In the genomic region with DNA sequence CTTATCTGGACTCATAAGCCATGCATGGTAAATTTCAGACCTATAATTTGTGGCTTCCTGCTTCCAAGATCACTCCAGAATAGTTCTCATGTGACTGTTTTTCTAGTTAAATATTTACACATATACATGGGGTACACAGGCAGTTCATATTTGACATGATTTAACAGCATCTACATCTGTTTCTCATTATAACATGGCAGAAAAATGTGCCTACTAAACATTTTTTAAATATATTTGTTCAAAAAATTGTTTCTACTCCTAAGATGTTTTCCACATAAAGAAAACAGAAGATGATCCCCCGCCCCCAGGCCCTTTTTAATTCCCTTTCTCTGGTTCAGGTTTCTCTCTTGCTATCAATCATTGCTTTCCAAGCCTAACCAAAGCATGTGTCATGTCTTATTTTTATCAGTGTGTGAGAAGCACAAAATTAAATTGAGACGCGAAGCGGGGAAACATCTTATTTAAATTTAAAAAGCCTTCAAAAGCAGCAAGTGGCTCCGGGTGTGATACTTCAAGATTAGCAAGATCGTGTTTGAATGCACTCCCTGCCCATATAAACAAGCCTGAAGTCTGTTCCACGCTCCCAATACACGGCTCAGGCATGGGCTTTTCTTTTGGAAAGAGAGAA, we compare ENCODE assay signal across 9 cellular contexts. TPM values are rescaled to one million over a fixed set of nuclear protein-coding genes. Genes with fewer than 3 reads are reported as not detected.
DNase-seq lines count a peak whose midpoint lies in the region; ATAC-seq and TF ChIP-seq lines count a peak whose summit lies in the region.
"Had no signal": no experiment of that assay in that cellular context is flagged by ENCODE, and none has a peak within 500 bp of the region (broad histone marks: within the 10 kb centered on the region; RNA-seq: fewer than 3 reads in every experiment).

No MANE protein-coding gene starts in this region.

- H3K9me3 ChIP-seq in MG63, result no peaks in the 10 kb centered on the region
- no peaks in the 10 kb centered on the region for H3K9me3 ChIP-seq in thyroid gland

- DNase-seq in MG63, result no peak
- DNase-seq in fibroblast of gingiva (ENCODE audit: low read depth), result peak; percentile 82
- DNase-seq in thyroid gland, result no peak
- no peak for DNase-seq in activated T-cell treated with anti-CD3 and anti-CD28 coated beads for 4 hours
- DNase-seq in stimulated activated naive CD4-positive, alpha-beta T cell (lab: John Stamatoyannopoulos, UW), result no peak
- no peak for DNase-seq in stimulated activated CD4-positive, alpha-beta T cell treated with anti-CD3 and anti-CD28 coated beads, Interleukin-12 subunit alpha, Interleukin-12 subunit beta, amount 100 ng/mL, for 4 hours
- DNase-seq: activated CD8-positive, alpha-beta memory T cell treated with anti-CD3 and anti-CD28 coated beads, Interleukin-2, amount 50 U/mL, for 4 hours had no signal

- peak; percentile 84 for ATAC-seq in GM19438 (IDR thresholded peaks at IDR 0.05; ENCODE audit: low read depth, unreplicated experiment)
- ATAC-seq: Panc1 had no signal

- no peaks in the 10 kb centered on the region for H3K27me3 ChIP-seq in MG63
- no peaks in the 10 kb centered on the region for H3K27me3 ChIP-seq in thyroid gland

- H3K4me1 ChIP-seq in thyroid gland, result peaks cover 25 to 30% of the 10 kb centered on the region in 2 donors

- TF ChIP-seq CTCF in thyroid gland (IDR thresholded peaks at IDR 0.05), result no peak

- intact Hi-C loops in thyroid gland (cut with DNase I), result no loop called here

- TF ChIP-seq POLR2A in thyroid gland (IDR thresholded peaks at IDR 0.05), result no peak

- 49 to 53% methylated on average over 8 of the region's 8 CpGs for WGBS in thyroid gland, 2 donors

- H3K27ac ChIP-seq in thyroid gland, result peak overlapping the region; percentile 47 to 59 (median 53)

- H3K36me3 ChIP-seq in MG63, result no peaks in the 10 kb centered on the region
- H3K36me3 ChIP-seq in thyroid gland, result no peaks in the 10 kb centered on the region

- H3K4me3 ChIP-seq in MG63 (peak overlapping the region; percentile 8; the same call in 1 of the 2 replicates), thyroid gland (replicated peaks in 1 of 3) (no peak overlapping the region)

RNA-seq across cellular contexts. Expression of gene IPCEF1, which starts 37.3 kb away (rescaled TPM):
- not detected in 2 replicates for total RNA-seq in MG63 (2014; rRNA removed; shearing (Covaris generic); ENCODE audit: low replicate concordance)
- 10 to 100 TPM; 34.4 to 86.4 (median 73.6) TPM for total RNA-seq in thyroid gland

Comparison
In these comparisons a context has a peak if more than half of its experiments do, and no peak if none do; other contexts are left out.
1. RNA of gene IPCEF1, which starts 37.3 kb away (total RNA-seq): 34.4 to 86.4 TPM in thyroid gland; not detected in MG63; every median in the first group is over 10 times any median in the second.